In the genomic region with DNA sequence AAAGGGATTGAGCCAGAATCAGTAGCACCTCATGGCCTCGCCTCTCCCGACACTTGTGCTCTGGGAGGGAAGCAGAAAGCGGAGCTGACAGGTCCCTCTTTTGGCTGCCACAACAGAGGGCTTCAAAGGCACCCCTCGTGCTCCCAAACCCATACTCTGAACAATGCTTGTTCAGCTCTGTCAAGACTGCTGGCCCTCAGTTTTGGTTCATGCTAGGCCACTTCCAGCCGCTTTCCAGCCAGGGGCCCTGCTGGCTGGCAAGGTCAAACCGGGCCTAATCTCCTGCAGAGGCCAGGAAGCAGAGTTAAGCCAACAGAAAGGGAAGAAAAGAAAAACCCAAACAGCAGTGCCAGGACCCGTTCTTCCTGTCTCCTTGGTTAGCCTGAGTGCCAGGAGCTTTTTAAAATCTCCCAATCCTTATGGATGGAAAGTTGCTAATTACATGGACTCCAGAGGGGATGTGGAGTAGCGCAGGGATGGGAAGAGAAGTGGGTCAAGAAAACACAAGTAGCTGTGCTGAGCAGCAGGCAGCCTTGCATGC, we compare ENCODE assay signal across 26 cellular contexts.
"Had no signal": no experiment of that assay in that cellular context is flagged by ENCODE, and none has a peak within 500 bp of the region (broad histone marks: within the 10 kb centered on the region; RNA-seq: fewer than 3 reads in every experiment).

No MANE protein-coding gene starts in this region.

- H3K4me1 ChIP-seq: esophagus muscularis mucosa, foreskin keratinocyte, left ventricle myocardium inferior, parathyroid adenoma, tibial nerve had no signal

- ATAC-seq: activated CD4-positive, CD25-positive, alpha-beta regulatory T cell treated with anti-CD3 and anti-CD28 coated beads, Interleukin-2, amount 50 U/mL, for 24 hours; foreskin keratinocyte; right cardiac atrium had no signal

- H3K9me3 Mint-ChIP-seq: activated CD4-positive, alpha-beta memory T cell treated with anti-CD3 and anti-CD28 coated beads for 36 hours; activated naive CD4-positive, alpha-beta T cell treated with anti-CD3 and anti-CD28 coated beads, Interleukin-2, amount 10 ng/mL, durations not matched to agents 7 days and 5 days; activated naive CD8-positive, alpha-beta T cell treated with anti-CD3 and anti-CD28 coated beads, Interleukin-2, amount 10 ng/mL, durations not matched to agents 7 days and 5 days; activated T-helper 1 cell treated with anti-CD3 and anti-CD28 coated beads, Interleukin-12 subunit alpha, Interleukin-12 subunit beta, Interleukin-2, Interleukin-4 antibody, amounts not matched to agents 30 ng/mL and 10 ng/mL and 1 ng/mL, durations not matched to agents 14 hours and 24 hours and 36 hours; dendritic cell treated with granulocyte-macrophage colony-stimulating factor and Interleukin-4, amounts not matched to agents 40 ng/mL and 50 ng/mL, for 4 days; mesothelial cell of epicardium; naive B cell; neural crest cell; T-helper 2 cell treated with Interferon-gamma antibody and Interleukin-4, amounts not matched to agents 5 μg/mL and 100 μg/mL, for 36 hours had no signal

- H3K36me3 ChIP-seq: esophagus muscularis mucosa, left ventricle myocardium inferior, tibial nerve had no signal

- H3K27ac ChIP-seq: esophagus muscularis mucosa, foreskin keratinocyte, left ventricle myocardium inferior, parathyroid adenoma, tibial nerve had no signal

- H3K4me3 Mint-ChIP-seq: activated CD4-positive, alpha-beta memory T cell treated with anti-CD3 and anti-CD28 coated beads for 36 hours; activated naive CD4-positive, alpha-beta T cell treated with anti-CD3 and anti-CD28 coated beads, Interleukin-2, amount 10 ng/mL, durations not matched to agents 7 days and 5 days; activated naive CD8-positive, alpha-beta T cell treated with anti-CD3 and anti-CD28 coated beads, Interleukin-2, amount 10 ng/mL, durations not matched to agents 7 days and 5 days; activated T-helper 1 cell treated with anti-CD3 and anti-CD28 coated beads, Interleukin-12 subunit alpha, Interleukin-12 subunit beta, Interleukin-2, Interleukin-4 antibody, amounts not matched to agents 30 ng/mL and 10 ng/mL and 1 ng/mL, durations not matched to agents 14 hours and 24 hours and 36 hours; dendritic cell treated with granulocyte-macrophage colony-stimulating factor and Interleukin-4, amounts not matched to agents 40 ng/mL and 50 ng/mL, for 4 days; mesothelial cell of epicardium; naive B cell; neural crest cell; T-helper 2 cell treated with Interferon-gamma antibody and Interleukin-4, amounts not matched to agents 5 μg/mL and 100 μg/mL, for 36 hours had no signal

- H3K36me3 Mint-ChIP-seq: activated CD4-positive, alpha-beta memory T cell treated with anti-CD3 and anti-CD28 coated beads for 36 hours; activated naive CD4-positive, alpha-beta T cell treated with anti-CD3 and anti-CD28 coated beads, Interleukin-2, amount 10 ng/mL, durations not matched to agents 7 days and 5 days; activated naive CD8-positive, alpha-beta T cell treated with anti-CD3 and anti-CD28 coated beads, Interleukin-2, amount 10 ng/mL, durations not matched to agents 7 days and 5 days; mesothelial cell of epicardium; naive B cell had no signal

- H3K27me3 Mint-ChIP-seq: activated naive CD8-positive, alpha-beta T cell treated with anti-CD3 and anti-CD28 coated beads, Interleukin-2, amount 10 ng/mL, durations not matched to agents 7 days and 5 days had no signal

- DNase-seq: activated CD4-positive, alpha-beta memory T cell treated with anti-CD3 and anti-CD28 coated beads for 36 hours; activated CD4-positive, alpha-beta T cell treated with anti-CD3 and anti-CD28 coated beads for 48 hours; activated CD8-positive, alpha-beta memory T cell treated with anti-CD3 and anti-CD28 coated beads, Interleukin-2, amount 50 U/mL, for 4 hours; activated gamma-delta T cell; activated naive CD4-positive, alpha-beta T cell treated with anti-CD3 and anti-CD28 coated beads, Interleukin-2, amount 10 ng/mL, durations not matched to agents 7 days and 5 days; activated naive CD8-positive, alpha-beta T cell treated with anti-CD3 and anti-CD28 coated beads, Interleukin-2, amount 10 ng/mL, durations not matched to agents 7 days and 5 days; activated T-cell treated with anti-CD3 and anti-CD28 coated beads, Interleukin-2, amount 50 U/mL, for 1 hour; amygdala; foreskin keratinocyte; islet precursor cell; left ventricle myocardium inferior; naive B cell; occipital lobe; right cardiac atrium; stimulated activated naive CD4-positive, alpha-beta T cell; T-helper 1 cell had no signal

- H3K4me3 ChIP-seq: esophagus muscularis mucosa, left ventricle myocardium inferior, lung, tibial nerve had no signal

- H3K9me3 ChIP-seq: esophagus muscularis mucosa, left ventricle myocardium inferior, tibial nerve had no signal

- H3K4me1 Mint-ChIP-seq: activated naive CD4-positive, alpha-beta T cell treated with anti-CD3 and anti-CD28 coated beads, Interleukin-2, amount 10 ng/mL, durations not matched to agents 7 days and 5 days; activated naive CD8-positive, alpha-beta T cell treated with anti-CD3 and anti-CD28 coated beads, Interleukin-2, amount 10 ng/mL, durations not matched to agents 7 days and 5 days; mesothelial cell of epicardium; neural crest cell had no signal

- H3K27ac Mint-ChIP-seq: activated CD4-positive, alpha-beta memory T cell treated with anti-CD3 and anti-CD28 coated beads for 36 hours; activated naive CD4-positive, alpha-beta T cell treated with anti-CD3 and anti-CD28 coated beads, Interleukin-2, amount 10 ng/mL, durations not matched to agents 7 days and 5 days; activated naive CD8-positive, alpha-beta T cell treated with anti-CD3 and anti-CD28 coated beads, Interleukin-2, amount 10 ng/mL, durations not matched to agents 7 days and 5 days; activated T-helper 1 cell treated with anti-CD3 and anti-CD28 coated beads, Interleukin-12 subunit alpha, Interleukin-12 subunit beta, Interleukin-2, Interleukin-4 antibody, amounts not matched to agents 30 ng/mL and 10 ng/mL and 1 ng/mL, durations not matched to agents 14 hours and 24 hours and 36 hours; dendritic cell treated with granulocyte-macrophage colony-stimulating factor and Interleukin-4, amounts not matched to agents 40 ng/mL and 50 ng/mL, for 4 days; mesothelial cell of epicardium; T-helper 2 cell treated with Interferon-gamma antibody and Interleukin-4, amounts not matched to agents 5 μg/mL and 100 μg/mL, for 36 hours had no signal
